Comparison of ENCODE assay signal across 1 cellular context in the genomic region with DNA sequence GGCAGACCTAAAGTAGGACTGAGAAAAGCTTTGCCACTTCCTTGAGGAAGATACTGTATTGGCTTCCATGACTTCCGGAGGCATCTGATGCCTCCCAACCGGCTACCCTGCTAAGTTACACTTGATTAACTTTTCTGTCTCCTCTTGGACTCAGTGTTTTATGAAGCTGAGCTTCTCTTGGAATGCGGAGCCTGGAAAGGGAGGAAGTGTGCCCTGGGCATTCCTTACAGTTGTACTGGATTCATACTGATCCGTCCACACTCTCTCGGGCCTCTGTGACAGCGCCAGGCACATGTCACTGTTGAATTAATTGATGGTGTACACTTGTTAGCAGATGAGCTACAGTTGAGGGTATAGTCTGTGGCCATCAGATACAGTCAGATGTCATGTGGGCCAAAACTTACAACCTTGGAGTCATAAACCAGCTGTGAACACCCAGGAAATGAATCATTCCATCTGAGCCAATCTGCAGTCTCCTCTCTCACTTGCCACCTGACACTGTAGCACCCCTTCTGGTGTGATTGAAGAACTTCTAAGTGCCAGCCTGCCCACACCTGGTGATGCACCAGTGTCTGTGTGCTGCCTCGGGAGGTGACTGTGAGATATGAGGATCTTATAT.
TF ChIP-seq lines count a peak whose summit lies in the region.

No MANE protein-coding gene starts in this region.

TF ChIP-seq in HCT116, 20 proteins besides CTCF, POLR2A, EP300 and RAD21 (continued from another document):
- TF ChIP-seq, protein P1, sequence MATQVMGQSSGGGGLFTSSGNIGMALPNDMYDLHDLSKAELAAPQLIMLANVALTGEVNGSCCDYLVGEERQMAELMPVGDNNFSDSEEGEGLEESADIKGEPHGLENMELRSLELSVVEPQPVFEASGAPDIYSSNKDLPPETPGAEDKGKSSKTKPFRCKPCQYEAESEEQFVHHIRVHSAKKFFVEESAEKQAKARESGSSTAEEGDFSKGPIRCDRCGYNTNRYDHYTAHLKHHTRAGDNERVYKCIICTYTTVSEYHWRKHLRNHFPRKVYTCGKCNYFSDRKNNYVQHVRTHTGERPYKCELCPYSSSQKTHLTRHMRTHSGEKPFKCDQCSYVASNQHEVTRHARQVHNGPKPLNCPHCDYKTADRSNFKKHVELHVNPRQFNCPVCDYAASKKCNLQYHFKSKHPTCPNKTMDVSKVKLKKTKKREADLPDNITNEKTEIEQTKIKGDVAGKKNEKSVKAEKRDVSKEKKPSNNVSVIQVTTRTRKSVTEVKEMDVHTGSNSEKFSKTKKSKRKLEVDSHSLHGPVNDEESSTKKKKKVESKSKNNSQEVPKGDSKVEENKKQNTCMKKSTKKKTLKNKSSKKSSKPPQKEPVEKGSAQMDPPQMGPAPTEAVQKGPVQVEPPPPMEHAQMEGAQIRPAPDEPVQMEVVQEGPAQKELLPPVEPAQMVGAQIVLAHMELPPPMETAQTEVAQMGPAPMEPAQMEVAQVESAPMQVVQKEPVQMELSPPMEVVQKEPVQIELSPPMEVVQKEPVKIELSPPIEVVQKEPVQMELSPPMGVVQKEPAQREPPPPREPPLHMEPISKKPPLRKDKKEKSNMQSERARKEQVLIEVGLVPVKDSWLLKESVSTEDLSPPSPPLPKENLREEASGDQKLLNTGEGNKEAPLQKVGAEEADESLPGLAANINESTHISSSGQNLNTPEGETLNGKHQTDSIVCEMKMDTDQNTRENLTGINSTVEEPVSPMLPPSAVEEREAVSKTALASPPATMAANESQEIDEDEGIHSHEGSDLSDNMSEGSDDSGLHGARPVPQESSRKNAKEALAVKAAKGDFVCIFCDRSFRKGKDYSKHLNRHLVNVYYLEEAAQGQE (IDR thresholded peaks at IDR 0.05; ENCODE audit: low read depth), result no peak
- TF ChIP-seq EZH2phosphoT487 (IDR thresholded peaks at IDR 0.05; ENCODE audit: borderline replicate concordance), result no peak
- TF ChIP-seq SP1 (IDR thresholded peaks at IDR 0.05; ENCODE audit: low read depth), result peak; percentile 52
- no peak for TF ChIP-seq POLR2AphosphoS5 (IDR thresholded peaks at IDR 0.05; ENCODE audit: low read depth, low read length)
- TF ChIP-seq FOSL1 (IDR thresholded peaks at IDR 0.05; ENCODE audit: low read depth), result peak; percentile 66
- no peak for TF ChIP-seq YY1 (IDR thresholded peaks at IDR 0.05; ENCODE audit: extremely low read depth, insufficient replicate concordance, low read depth, low read length)
TF ChIP-seq in HCT116: peak in this region for 5.
